In genomic region chr19:39908803-39909202, GRCh38 we compare ENCODE assay signal across 19 cellular contexts. TPM values are rescaled to one million over a fixed set of nuclear protein-coding genes. Genes with fewer than 3 reads are reported as not detected.
"Had no signal": no experiment of that assay in that cellular context is flagged by ENCODE, and none has a peak within 500 bp of the region (broad histone marks: within the 10 kb centered on the region; RNA-seq: fewer than 3 reads in every experiment).

No MANE protein-coding gene starts in this region.

- H3K4me1 ChIP-seq: heart left ventricle, sigmoid colon, testis, tibial nerve had no signal

- H3K36me3 Mint-ChIP-seq: stimulated activated naive B cell treated with anti-CD40 and anti-IgM and Interleukin-4, amounts not matched to agents 10 μg/mL and 1 μg/mL and 100 μg/mL, for 72 hours had no signal

- H3K27ac ChIP-seq: heart left ventricle, neutrophil, sigmoid colon, skin epidermis, testis, tibial nerve had no signal

- H3K27me3 ChIP-seq: testis, tibial nerve had no signal

- DNase-seq: dermis blood vessel endothelial cell; erythroblast; heart left ventricle; hippocampal formation; left colon; mammary epithelial cell; naive thymus-derived CD4-positive, alpha-beta T cell; posterior cingulate gyrus; sigmoid colon; stimulated activated CD4-positive, alpha-beta T cell treated with anti-CD3 and anti-CD28 coated beads, Interleukin-2, amount 100 ng/mL, for 24 hours; stimulated activated CD4-positive, alpha-beta T cell treated with anti-CD3 and anti-CD28 coated beads, Interleukin-4, amount 100 ng/mL, for 4 hours; stimulated activated naive B cell treated with anti-CD40 and anti-IgM and Interleukin-4, amounts not matched to agents 10 μg/mL and 1 μg/mL and 100 μg/mL, for 72 hours; stimulated activated naive CD8-positive, alpha-beta T cell treated with anti-CD3 and anti-CD28 coated beads, Interleukin-15, amount 100 ng/mL, for 72 hours; testis had no signal

- H3K4me1 Mint-ChIP-seq: endodermal cell had no signal

- H3K4me3 Mint-ChIP-seq: endodermal cell; naive thymus-derived CD4-positive, alpha-beta T cell; stimulated activated naive B cell treated with anti-CD40 and anti-IgM and Interleukin-4, amounts not matched to agents 10 μg/mL and 1 μg/mL and 100 μg/mL, for 72 hours; stimulated activated naive CD8-positive, alpha-beta T cell treated with anti-CD3 and anti-CD28 coated beads, Interleukin-15, amount 100 ng/mL, for 72 hours had no signal

- H3K27ac Mint-ChIP-seq: endodermal cell had no signal

- H3K9me3 ChIP-seq: heart left ventricle, neutrophil, sigmoid colon, testis, tibial nerve had no signal

- H3K9me3 Mint-ChIP-seq: endodermal cell; naive thymus-derived CD4-positive, alpha-beta T cell; stimulated activated naive B cell treated with anti-CD40 and anti-IgM and Interleukin-4, amounts not matched to agents 10 μg/mL and 1 μg/mL and 100 μg/mL, for 72 hours; stimulated activated naive CD8-positive, alpha-beta T cell treated with anti-CD3 and anti-CD28 coated beads, Interleukin-15, amount 100 ng/mL, for 72 hours had no signal

- H3K36me3 ChIP-seq: heart left ventricle, neutrophil, sigmoid colon, tibial nerve had no signal

- H3K4me3 ChIP-seq: heart left ventricle, sigmoid colon, skin epidermis, testis, tibial nerve had no signal

- H3K27me3 Mint-ChIP-seq: naive thymus-derived CD4-positive, alpha-beta T cell; stimulated activated naive B cell treated with anti-CD40 and anti-IgM and Interleukin-4, amounts not matched to agents 10 μg/mL and 1 μg/mL and 100 μg/mL, for 72 hours; stimulated activated naive CD8-positive, alpha-beta T cell treated with anti-CD3 and anti-CD28 coated beads, Interleukin-15, amount 100 ng/mL, for 72 hours had no signal

- ATAC-seq: heart left ventricle; left colon; naive thymus-derived CD4-positive, alpha-beta T cell; stimulated activated naive B cell treated with anti-CD40 and anti-IgM and Interleukin-4, amounts not matched to agents 10 μg/mL and 1 μg/mL and 100 μg/mL, for 72 hours; stimulated activated naive CD8-positive, alpha-beta T cell treated with anti-CD3 and anti-CD28 coated beads, Interleukin-15, amount 100 ng/mL, for 72 hours had no signal

RNA-seq across cellular contexts. Expression of gene FCGBP, which starts 25.6 kb away (rescaled TPM):
- total RNA-seq: endothelial cell of umbilical vein had no signal
